ENCODE assay signal across 8 cellular contexts in genomic region chr7:104156842-104157277, GRCh38. TPM values are rescaled to one million over a fixed set of nuclear protein-coding genes. Genes with fewer than 3 reads are reported as not detected.
DNase-seq lines count a peak whose midpoint lies in the region; ATAC-seq and FAIRE-seq lines count a peak whose summit lies in the region.

No MANE protein-coding gene starts in this region.

- FAIRE-seq in frontal cortex (lab: Jason Lieb, UNC), result peak; percentile 89

- peak; percentile 70 for DNase-seq in DMS53 treated with DMSO at 0.1 percent for 48 hours (lab: John Stamatoyannopoulos, UW; ENCODE audit: unreplicated experiment)
- peak; percentile 24 for DNase-seq in LHCN-M2 (ENCODE audit: low read depth)
- peak; percentile 19 for DNase-seq in SHP77 treated with DMSO at 0.1 percent for 48 hours (lab: John Stamatoyannopoulos, UW)
- DNase-seq in frontal cortex (ENCODE audit: low spot score in 2 of 2), result no peak
- no peak for DNase-seq in effector CD8-positive, alpha-beta T cell (lab: John Stamatoyannopoulos, UW)

- ATAC-seq in HG03025 (IDR thresholded peaks at IDR 0.05; ENCODE audit: low FRiP score, unreplicated experiment) (no peak), HG03439 (IDR thresholded peaks at IDR 0.05; ENCODE audit: unreplicated experiment) (no peak), HG03139 (IDR thresholded peaks at IDR 0.05; ENCODE audit: unreplicated experiment) (no peak)

RNA-seq across cellular contexts. Expression of gene ORC5, which starts 51.0 kb away (rescaled TPM):
- total RNA-seq in LHCN-M2 (2014; rRNA removed) (32.6 and 33.7 TPM in 2 replicates), frontal cortex (52.6 TPM)
- 10.7 TPM for polyA plus RNA-seq in LHCN-M2 (2012)

Comparison
In these comparisons a context has a peak if more than half of its experiments do, and no peak if none do; other contexts are left out.
1. DNase-seq: peak in DMS53 treated with DMSO at 0.1 percent for 48 hours (single experiment), LHCN-M2 (single experiment) and SHP77 treated with DMSO at 0.1 percent for 48 hours (single experiment); none in frontal cortex (0 of 2) and effector CD8-positive, alpha-beta T cell (single experiment).